In genomic region chr16:84013787-84014569, GRCh38 we compare ENCODE assay signal across 8 cellular contexts. TPM values are rescaled to one million over a fixed set of nuclear protein-coding genes. Genes with fewer than 3 reads are reported as not detected.
DNase-seq lines count a peak whose midpoint lies in the region; ATAC-seq and TF ChIP-seq lines count a peak whose summit lies in the region.

No MANE protein-coding gene starts in this region.

- DNase-seq in DMS114 treated with DMSO at 0.1 percent for 48 hours (lab: John Stamatoyannopoulos, UW; ENCODE audit: unreplicated experiment): peak; percentile 19
- DNase-seq in HK-2 (ENCODE audit: unreplicated experiment): peak; percentile 72
- DNase-seq in Panc1 (ENCODE audit: low read depth, low spot score): peak; percentile 10
- DNase-seq in activated T-cell treated with anti-CD3 and anti-CD28 coated beads, Interleukin-2, amount 50 U/mL, for 24 hours: peak; percentile 71
- no peak for DNase-seq in heart right ventricle
- DNase-seq in stimulated activated CD4-positive, alpha-beta T cell treated with anti-CD3 and anti-CD28 coated beads, Interleukin-2, amount 100 ng/mL, for 24 hours: peak; percentile 37 to 74
- DNase-seq in OCI-M2 (lab: John Stamatoyannopoulos, UW; ENCODE audit: unreplicated experiment): no peak

- TF ChIP-seq CTCF in Panc1 (IDR thresholded peaks at IDR 0.05) (no peak), heart right ventricle (IDR thresholded peaks at IDR 0.05) (no peak)

- H3K4me1 ChIP-seq in Panc1 (ENCODE audit: control insufficient read depth, insufficient read depth, low read length): no peaks in the 10 kb centered on the region
- peaks cover 0 to 5% (median 0%) of the 10 kb centered on the region in 9 donors for H3K4me1 ChIP-seq in heart right ventricle

- 15 to 22% methylated on average over 14 of the region's 14 CpGs for WGBS in heart right ventricle, 2 donors

- H3K27me3 ChIP-seq in Panc1 (ENCODE audit: control insufficient read depth, insufficient read depth, low read length) (no peaks in the 10 kb centered on the region), heart right ventricle (peaks cover 0 to 8% (median 0%) of the 10 kb centered on the region in 7 donors)

- intact Hi-C loops in Panc1 (cut with micrococcal nuclease; ENCODE audit: unreplicated experiment): no loop called here
- intact Hi-C loops in heart right ventricle (cut with DNase I): no loop called here

- H3K27me3 Mint-ChIP-seq in activated T-cell treated with anti-CD3 and anti-CD28 coated beads, Interleukin-2, amount 50 U/mL, for 24 hours: peaks cover 2% of the 10 kb centered on the region

- H3K27ac Mint-ChIP-seq in activated T-cell treated with anti-CD3 and anti-CD28 coated beads, Interleukin-2, amount 50 U/mL, for 24 hours: no peak overlapping the region

- H3K36me3 ChIP-seq in Panc1 (ENCODE audit: control insufficient read depth, insufficient read depth, low read length): no peaks in the 10 kb centered on the region
- no peaks in the 10 kb centered on the region for H3K36me3 ChIP-seq in heart right ventricle

- H3K36me3 Mint-ChIP-seq in activated T-cell treated with anti-CD3 and anti-CD28 coated beads, Interleukin-2, amount 50 U/mL, for 24 hours (ENCODE audit: low read depth): no peaks in the 10 kb centered on the region

- CTCF ChIA-PET in Panc1 (lab: Charles Lee): interaction anchor here (0.6 kb wide), 1 partner anchor 43 kb away, joined by 3 read pairs; no protein-coding TSS in a partner anchor

- H3K4me1 Mint-ChIP-seq in activated T-cell treated with anti-CD3 and anti-CD28 coated beads, Interleukin-2, amount 50 U/mL, for 24 hours (ENCODE audit: low read depth): peaks cover 9% of the 10 kb centered on the region

- no peak overlapping the region for H3K4me3 Mint-ChIP-seq in activated T-cell treated with anti-CD3 and anti-CD28 coated beads, Interleukin-2, amount 50 U/mL, for 24 hours

- H3K4me3 ChIP-seq in Panc1 (ENCODE audit: low read depth in 2 of 2, low read length in 2 of 2): no peak overlapping the region
- H3K4me3 ChIP-seq in heart right ventricle: no peak overlapping the region

- no TSS peak for BruUV-seq in Panc1 (replicated peaks; lab: Mats Ljungman, UMichigan)

- no peaks in the 10 kb centered on the region for H3K9me3 Mint-ChIP-seq in activated T-cell treated with anti-CD3 and anti-CD28 coated beads, Interleukin-2, amount 50 U/mL, for 24 hours

- POLR2A ChIA-PET in Panc1 (lab: Charles Lee): interaction anchor here (0.6 to 0.7 kb wide), 2 partner anchors 14 to 31 kb away, joined by 3 to 6 read pairs; no protein-coding TSS in a partner anchor

- H3K9me3 ChIP-seq in Panc1 (ENCODE audit: control insufficient read depth, insufficient read depth, low read depth, low read length) (no peaks in the 10 kb centered on the region), heart right ventricle (peaks cover 0 to 7% (median 0%) of the 10 kb centered on the region in 11 donors)

- ATAC-seq in GM21381 (IDR thresholded peaks at IDR 0.05; ENCODE audit: unreplicated experiment): peak; percentile 76
- ATAC-seq in Panc1: peak; percentile 80
- ATAC-seq in heart right ventricle: peak in 7 of 8 donors; percentile 7 to 72 (median 62)

- no peak overlapping the region for H3K27ac ChIP-seq in Panc1 (ENCODE audit: low read length)
- no peak overlapping the region for H3K27ac ChIP-seq in heart right ventricle

- in situ Hi-C loops in Panc1 (cut with HindIII; ENCODE audit: low pct_unique_long_range_greater_than_20kb, low sequenced_read_pairs): no loop called here

RNA-seq across cellular contexts. Expression of gene SLC38A8, which starts 28.6 kb away (rescaled TPM):
- not detected for total RNA-seq in Panc1 (2021; ENCODE audit: unreplicated experiment)
- not detected for polyA plus RNA-seq in Panc1 (2012; ENCODE audit: insufficient read length)
- 1 to 10 TPM in 2 of 10 donors, under 1 TPM in 1, not detected in 7; 0.45 to 5.1 (median 1.2) TPM for total RNA-seq in heart right ventricle
- 10 to 100 TPM in 1 of 2 donors, not detected in 1; 30.8 TPM for polyA plus RNA-seq in heart right ventricle

RNA-seq across cellular contexts. Expression of gene NECAB2, which starts 45.9 kb away (rescaled TPM):
- total RNA-seq in Panc1 (2021; ENCODE audit: unreplicated experiment) (0.33 TPM), heart right ventricle (1 to 10 TPM in 4 of 10 donors, under 1 TPM in 6; 0.32 to 1.1 (median 0.90) TPM)
- polyA plus RNA-seq in Panc1 (2012; ENCODE audit: insufficient read length): 0.17 TPM
- polyA plus RNA-seq in heart right ventricle: 1 to 10 TPM; 1.9 to 3.2 TPM

Comparison
In these comparisons a context has a peak if more than half of its experiments do, and no peak if none do; other contexts are left out.
1. DNase-seq: peak in DMS114 treated with DMSO at 0.1 percent for 48 hours (single experiment), HK-2 (single experiment), Panc1 (single experiment), activated T-cell treated with anti-CD3 and anti-CD28 coated beads, Interleukin-2, amount 50 U/mL, for 24 hours (single experiment) and stimulated activated CD4-positive, alpha-beta T cell treated with anti-CD3 and anti-CD28 coated beads, Interleukin-2, amount 100 ng/mL, for 24 hours (2 of 2); none in heart right ventricle (0 of 2) and OCI-M2 (single experiment).
2. Peak in every context shown above with its lines, with median percentiles within 50 percentile points of each other: ATAC-seq.